16 cellular contexts compared by ENCODE assay signal in genomic region chr1:17161137-17161700, GRCh38. TPM values are rescaled to one million over a fixed set of nuclear protein-coding genes. Genes with fewer than 3 reads are reported as not detected.
DNase-seq lines count a peak whose midpoint lies in the region; ATAC-seq, FAIRE-seq and TF ChIP-seq lines count a peak whose summit lies in the region.
"Had no signal": no experiment of that assay in that cellular context is flagged by ENCODE, and none has a peak within 500 bp of the region (broad histone marks: within the 10 kb centered on the region; RNA-seq: fewer than 3 reads in every experiment).

No MANE protein-coding gene starts in this region.

- intact Hi-C loops in endothelial cell of umbilical vein (cut with micrococcal nuclease) (no loop called here), posterior vena cava (cut with DNase I) (no loop called here)

- BruUV-seq in endothelial cell of umbilical vein (replicated peaks; lab: Mats Ljungman, UMichigan): no TSS peak

- CTCF ChIA-PET in endothelial cell of umbilical vein (lab: Charles Lee): no interaction called here

- TF ChIP-seq POLR2A in endothelial cell of umbilical vein (IDR thresholded peaks at IDR 0.05; ENCODE audit: low read depth, low read length) (no peak), tibial nerve (IDR thresholded peaks at IDR 0.05) (no peak)

- H3K9me3 ChIP-seq in GM23248 (ENCODE audit: low read depth) (no peaks in the 10 kb centered on the region), endothelial cell of umbilical vein (replicated peaks; ENCODE audit: control insufficient read depth, insufficient read depth, low read length) (no peaks in the 10 kb centered on the region), tibial nerve (peaks cover 0 to 9% (median 0%) of the 10 kb centered on the region in 4 donors)
- H3K9me3 ChIP-seq: BE2C, gastrocnemius medialis had no signal

- H2AFZ ChIP-seq in GM23248: peak overlapping the region; percentile 13; the same call in 1 of the 2 replicates
- H2AFZ ChIP-seq in endothelial cell of umbilical vein (ENCODE audit: low read depth, low read length): peak overlapping the region; percentile 32

- peak; percentile 54 for DNase-seq in CD1c-positive myeloid dendritic cell (ENCODE audit: extremely low spot score)
- DNase-seq in GM23248: peak; percentile 39
- DNase-seq in OCI-M1 (lab: John Stamatoyannopoulos, UW): peak; percentile 5
- peak; percentile 14 for DNase-seq in endothelial cell of umbilical vein (ENCODE audit: low read depth, low spot score)
- no peak for DNase-seq in tibial nerve (ENCODE audit: low spot score in 2 of 2)
- no peak for DNase-seq in posterior vena cava (ENCODE audit: low spot score)
- DNase-seq in stimulated activated CD4-positive, alpha-beta T cell treated with anti-CD3 and anti-CD28 coated beads, Interleukin-12 subunit alpha, Interleukin-12 subunit beta, amount 100 ng/mL, for 4 hours: no peak
- DNase-seq: BE2C; effector CD4-positive, alpha-beta T cell; gastrocnemius medialis; kidney; NCI-H2171 treated with DMSO at 0.1 percent for 48 hours; Peyer's patch; stimulated activated CD4-positive, alpha-beta T cell treated with anti-CD3 and anti-CD28 coated beads, Interleukin-4, amount 100 ng/mL, for 24 hours had no signal

- H3K9me1 ChIP-seq in endothelial cell of umbilical vein (replicated peaks; ENCODE audit: control insufficient read depth, extremely low read depth, insufficient read depth, low read length): no peaks in the 10 kb centered on the region

- H3K4me1 ChIP-seq in GM23248 (ENCODE audit: insufficient read depth): no peaks in the 10 kb centered on the region
- no peaks in the 10 kb centered on the region for H3K4me1 ChIP-seq in endothelial cell of umbilical vein (ENCODE audit: control insufficient read depth, extremely low read depth, insufficient read depth, low read length)
- no peaks in the 10 kb centered on the region for H3K4me1 ChIP-seq in tibial nerve
- H3K4me1 ChIP-seq: BE2C, Peyer's patch had no signal

- FAIRE-seq in endothelial cell of umbilical vein (lab: Jason Lieb, UNC): peak; percentile 4
- FAIRE-seq: kidney had no signal

- dilution Hi-C loops in endothelial cell of umbilical vein (cut with MboI; ENCODE audit: extremely low pct_ligation_motif_present, low sequenced_read_pairs): no loop called here

- H3K27ac ChIP-seq in GM23248 (no peak overlapping the region), endothelial cell of umbilical vein (ENCODE audit: insufficient read depth, low read depth, low read length) (no peak overlapping the region), tibial nerve (no peak overlapping the region)
- H3K27ac ChIP-seq: gastrocnemius medialis, Peyer's patch had no signal

- 45 to 51% methylated on average over 3 of the region's 3 CpGs for WGBS in GM23248 (ENCODE audit: low coverage in 1 of 2, low lambda C conversion rate in 2 of 2, missing lambda C conversion rate in 2 of 2), 2 experiments
- WGBS in tibial nerve, 2 donors: 73 to 77% methylated on average over 3 of the region's 3 CpGs

- no peak overlapping the region for H3K4me3 ChIP-seq in GM23248
- no peak overlapping the region for H3K4me3 ChIP-seq in endothelial cell of umbilical vein (replicated peaks in 1 of 3; ENCODE audit: insufficient read depth in 1 of 3, low read depth in 1 of 3, low read length in 3 of 3)
- H3K4me3 ChIP-seq in tibial nerve: no peak overlapping the region
- H3K4me3 ChIP-seq: gastrocnemius medialis, Peyer's patch had no signal

- no peaks in the 10 kb centered on the region for H3K27me3 ChIP-seq in GM23248 (replicated peaks; ENCODE audit: insufficient read depth)
- H3K27me3 ChIP-seq in endothelial cell of umbilical vein (ENCODE audit: control insufficient read depth in 2 of 2, insufficient read depth in 2 of 2, low read length in 2 of 2): no peaks in the 10 kb centered on the region
- H3K27me3 ChIP-seq in tibial nerve: no peaks in the 10 kb centered on the region
- H3K27me3 ChIP-seq: BE2C, gastrocnemius medialis, Peyer's patch had no signal

- H3K79me2 ChIP-seq in GM23248 (ENCODE audit: insufficient read depth): no peaks in the 10 kb centered on the region
- H3K79me2 ChIP-seq in endothelial cell of umbilical vein (ENCODE audit: control insufficient read depth, insufficient read depth, low read length): no peaks in the 10 kb centered on the region

- in situ Hi-C loops in GM23248 (cut with MboI): no loop called here

- no peak for ATAC-seq in GM21528 (IDR thresholded peaks at IDR 0.05; ENCODE audit: low FRiP score, unreplicated experiment)
- ATAC-seq: gastrocnemius medialis had no signal

- H3K36me3 ChIP-seq in GM23248 (ENCODE audit: low read depth) (no peaks in the 10 kb centered on the region), endothelial cell of umbilical vein (ENCODE audit: control insufficient read depth in 2 of 2, extremely low read depth in 1 of 2, insufficient read depth in 2 of 2, low read length in 2 of 2) (no peaks in the 10 kb centered on the region), tibial nerve (no peaks in the 10 kb centered on the region)
- H3K36me3 ChIP-seq: BE2C, gastrocnemius medialis, Peyer's patch had no signal

- H3F3A ChIP-seq in GM23248 (ENCODE audit: insufficient read depth): no peaks in the 10 kb centered on the region

- TF ChIP-seq CTCF in endothelial cell of umbilical vein (IDR thresholded peaks at IDR 0.05; ENCODE audit: extremely low read depth in 1 of 2, insufficient read depth in 1 of 2, low read depth in 1 of 2, low read length in 2 of 2) (no peak), tibial nerve (IDR thresholded peaks at IDR 0.05) (no peak)

- no peaks in the 10 kb centered on the region for H3K9me2 ChIP-seq in GM23248 (ENCODE audit: insufficient read depth)

- H3K9ac ChIP-seq in GM23248: no peak overlapping the region
- no peak overlapping the region for H3K9ac ChIP-seq in endothelial cell of umbilical vein (replicated peaks; ENCODE audit: extremely low read depth, insufficient read depth, low read length)

- H4K20me1 ChIP-seq in GM23248 (ENCODE audit: insufficient read depth): no peaks in the 10 kb centered on the region
- H4K20me1 ChIP-seq in endothelial cell of umbilical vein (replicated peaks; ENCODE audit: control insufficient read depth, extremely low read depth, insufficient read depth, low read length): no peaks in the 10 kb centered on the region

- TF ChIP-seq EP300 in tibial nerve (IDR thresholded peaks at IDR 0.05): no peak

- POLR2A ChIA-PET in endothelial cell of umbilical vein (lab: Charles Lee): no interaction called here

- H3K4me2 ChIP-seq in GM23248 (ENCODE audit: unreplicated experiment) (no peak overlapping the region), endothelial cell of umbilical vein (ENCODE audit: insufficient read depth, low read length) (no peak overlapping the region)

TF ChIP-seq in endothelial cell of umbilical vein, 7 proteins besides CTCF, POLR2A, EP300 and RAD21:
- TF ChIP-seq MAX (IDR thresholded peaks at IDR 0.05; ENCODE audit: insufficient read depth, insufficient read length) (no peak), GATA2 (IDR thresholded peaks at IDR 0.05; ENCODE audit: insufficient read depth, insufficient read length, low read depth, low read length) (no peak), FOS (IDR thresholded peaks at IDR 0.05; ENCODE audit: borderline replicate concordance, insufficient read depth, low read length) (no peak), JUN (IDR thresholded peaks at IDR 0.05; ENCODE audit: borderline replicate concordance, insufficient read depth, insufficient read length, low read depth) (no peak), EZH2 (IDR thresholded peaks at IDR 0.05; ENCODE audit: borderline replicate concordance, low read depth, low read length, severe bottlenecking) (no peak), MYC (IDR thresholded peaks at IDR 0.05; ENCODE audit: low read depth, low read length) (no peak), POLR2AphosphoS5 (IDR thresholded peaks at IDR 0.05; ENCODE audit: insufficient read depth, low read depth, low read length) (no peak)

RNA-seq across cellular contexts. Expression of gene PADI2, which starts 42.0 kb away (rescaled TPM):
- total RNA-seq in GM23248 (2014; rRNA removed; shearing (Covaris generic)): 0.13 and 0.22 TPM in 2 replicates
- 0.08 and 0.11 TPM in 2 replicates for polyA plus RNA-seq in GM23248 (2016; fragmentation: Nextera tagmentation; extraction: Ambion mirVana)
- total RNA-seq in endothelial cell of umbilical vein: not detected in 2 replicates
- polyA plus RNA-seq in endothelial cell of umbilical vein: not detected in 2 replicates
- polyA plus RNA-seq in endothelial cell of umbilical vein (2011; cell fraction: cytosol; rRNA removed): 0.01 and 0.03 TPM in 2 replicates
- polyA plus RNA-seq in endothelial cell of umbilical vein (2011; cell fraction: nucleus; rRNA removed): not detected in 2 replicates
- polyA plus RNA-seq in endothelial cell of umbilical vein (2012): not detected in 2 replicates
- not detected in 2 replicates for polyA minus RNA-seq in endothelial cell of umbilical vein
- 1.2 TPM for polyA minus RNA-seq in endothelial cell of umbilical vein (2011; cell fraction: cytosol; rRNA and poly(A)+ RNA removed)
- polyA minus RNA-seq in endothelial cell of umbilical vein (2011; cell fraction: nucleus; rRNA and poly(A)+ RNA removed): not detected in 2 replicates
- total RNA-seq in tibial nerve: 10 to 100 TPM in 1 of 4 donors, 1 to 10 TPM in 3; 2.4 to 12.2 (median 6.3) TPM
- total RNA-seq in posterior vena cava: 1 to 10 TPM in 1 of 2 donors, under 1 TPM in 1; 1.00 to 1.6 TPM

RNA-seq across cellular contexts. Expression of gene PADI1, which starts 43.7 kb away (rescaled TPM):
- total RNA-seq in GM23248 (2014; rRNA removed; shearing (Covaris generic)): under 0.01 TPM in 1 of 2 replicates, not detected in the other
- polyA plus RNA-seq in GM23248 (2016; fragmentation: Nextera tagmentation; extraction: Ambion mirVana): 0.11 and 0.14 TPM in 2 replicates
- total RNA-seq in endothelial cell of umbilical vein: not detected in 2 replicates
- 0.01 and 0.03 TPM in 2 replicates for polyA plus RNA-seq in endothelial cell of umbilical vein
- 0.01 and 0.03 TPM in 2 replicates for polyA plus RNA-seq in endothelial cell of umbilical vein (2011; cell fraction: cytosol; rRNA removed)
- 0.22 and 0.32 TPM in 2 replicates for polyA plus RNA-seq in endothelial cell of umbilical vein (2011; cell fraction: nucleus; rRNA removed)
- polyA plus RNA-seq in endothelial cell of umbilical vein (2012): not detected in 2 replicates
- polyA minus RNA-seq in endothelial cell of umbilical vein: 0.07 TPM in 1 of 2 replicates, not detected in the other
- polyA minus RNA-seq in endothelial cell of umbilical vein (2011; cell fraction: cytosol; rRNA and poly(A)+ RNA removed): not detected
- 0.82 TPM in 1 of 2 replicates, not detected in the other for polyA minus RNA-seq in endothelial cell of umbilical vein (2011; cell fraction: nucleus; rRNA and poly(A)+ RNA removed)
- not detected for total RNA-seq in tibial nerve
- total RNA-seq in posterior vena cava: not detected
- total RNA-seq: G401, gastrocnemius medialis, Peyer's patch had no signal

Comparison
In these comparisons a context has a peak if more than half of its experiments do, and no peak if none do; other contexts are left out.
1. DNase-seq: peak in CD1c-positive myeloid dendritic cell (single experiment), GM23248 (single experiment), OCI-M1 (single experiment) and endothelial cell of umbilical vein (single experiment); none in tibial nerve (0 of 2), posterior vena cava (single experiment) and stimulated activated CD4-positive, alpha-beta T cell treated with anti-CD3 and anti-CD28 coated beads, Interleukin-12 subunit alpha, Interleukin-12 subunit beta, amount 100 ng/mL, for 4 hours (single experiment).